1 cellular context compared by ENCODE assay signal in the genomic region with DNA sequence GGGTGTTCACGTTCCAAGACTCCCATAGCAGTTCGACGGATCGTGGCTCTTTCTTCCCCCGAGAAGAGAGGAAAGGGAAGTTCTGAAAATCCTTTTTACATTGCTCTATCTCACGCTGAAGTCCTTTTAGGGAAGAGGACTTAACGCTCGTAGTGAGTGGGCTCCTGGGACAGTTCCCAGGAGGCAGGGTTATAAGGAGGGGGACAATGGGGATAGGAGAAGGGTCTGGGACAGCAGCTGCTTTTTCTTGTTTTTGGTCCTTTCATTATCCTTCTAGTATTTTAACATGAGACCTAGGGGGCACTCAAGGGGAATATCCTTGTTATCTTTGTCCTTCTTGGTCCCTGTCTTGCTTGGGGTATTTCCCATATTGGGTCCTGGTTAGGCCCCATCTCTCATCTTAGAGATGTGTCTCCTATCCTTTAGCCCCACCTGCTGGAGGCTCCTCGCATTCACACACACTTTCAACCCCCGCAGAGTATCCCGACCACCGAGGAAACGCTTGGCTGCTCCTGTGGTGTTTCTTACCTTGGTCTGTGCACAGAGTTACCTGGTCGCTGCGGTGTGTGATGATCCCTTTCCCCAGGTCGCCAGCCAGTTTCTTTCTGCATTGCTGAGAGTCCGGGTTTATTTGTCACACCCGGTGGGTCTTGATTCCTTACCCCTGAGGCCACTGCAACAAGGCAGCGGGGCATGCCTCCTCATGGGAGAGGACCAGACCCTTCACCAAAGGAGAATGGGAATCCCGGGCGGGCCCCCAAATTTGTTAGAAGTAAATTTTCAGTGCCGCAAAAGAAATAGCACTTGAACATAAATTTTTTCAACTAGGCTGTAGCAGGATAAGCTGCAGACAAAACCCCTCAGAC.
TF ChIP-seq lines count a peak whose summit lies in the region.

No MANE protein-coding gene starts in this region.

TF ChIP-seq in K562, 482 proteins besides CTCF, POLR2A, EP300 and RAD21 (continued from another document):
- no peak for TF ChIP-seq CHCHD3 (CRISPR knock-in tag; IDR thresholded peaks at IDR 0.05)
- TF ChIP-seq, protein P1, sequence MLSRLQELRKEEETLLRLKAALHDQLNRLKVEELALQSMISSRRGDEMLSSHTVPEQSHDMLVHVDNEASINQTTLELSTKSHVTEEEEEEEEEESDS (CRISPR knock-in tag; IDR thresholded peaks at IDR 0.05) = no peak
- no peak for TF ChIP-seq TBP (optimal IDR thresholded peaks at IDR 0.05; ENCODE audit: low read depth, low read length)
- no peak for TF ChIP-seq ESRRA (IDR thresholded peaks at IDR 0.05; ENCODE audit: borderline replicate concordance, low read depth)
- no peak for TF ChIP-seq SOX6 (IDR thresholded peaks at IDR 0.05)
- TF ChIP-seq SRF (CRISPR knock-in tag; IDR thresholded peaks at IDR 0.05) = no peak
- TF ChIP-seq CGGBP1 (CRISPR knock-in tag; IDR thresholded peaks at IDR 0.05) = no peak
TF ChIP-seq in K562: peak in this region for 12.
